Comparison of ENCODE assay signal across 11 cellular contexts in genomic region chr4:142265536-142265935, GRCh38.
DNase-seq lines count a peak whose midpoint lies in the region; ATAC-seq, FAIRE-seq and TF ChIP-seq lines count a peak whose summit lies in the region.
"Had no signal": no experiment of that assay in that cellular context is flagged by ENCODE, and none has a peak within 500 bp of the region (broad histone marks: within the 10 kb centered on the region; RNA-seq: fewer than 3 reads in every experiment).

No MANE protein-coding gene starts in this region.

- DNase-seq in AG10803 (ENCODE audit: low read depth) (peak; percentile 33), HS-27A (ENCODE audit: low read depth) (peak; percentile 69), astrocyte (ENCODE audit: low read depth) (peak; percentile 63), iris pigment epithelial cell (ENCODE audit: low read depth) (peak; percentile 72), NCI-H345 (lab: John Stamatoyannopoulos, UW) (no peak), middle frontal gyrus (ENCODE audit: extremely low spot score, low spot score) (no peak), NCI-H345 treated with DMSO at 0.1 percent for 48 hours (lab: John Stamatoyannopoulos, UW; ENCODE audit: unreplicated experiment) (no peak)
- DNase-seq: foreskin melanocyte, NCI-H524 treated with DMSO at 0.1 percent for 48 hours had no signal

- H3K4me3 Mint-ChIP-seq in astrocyte (ENCODE audit: unreplicated experiment) = no peak overlapping the region
- H3K4me3 Mint-ChIP-seq: neural progenitor cell had no signal

- peaks cover 16% of the 10 kb centered on the region for H3K4me1 Mint-ChIP-seq in astrocyte (ENCODE audit: low read depth, unreplicated experiment)

- H3K27me3 Mint-ChIP-seq in astrocyte (ENCODE audit: low read depth, unreplicated experiment) = no peaks in the 10 kb centered on the region

- H3K36me3 ChIP-seq in astrocyte (ENCODE audit: insufficient read depth, low read length) = no peaks in the 10 kb centered on the region
- H3K36me3 ChIP-seq: neural progenitor cell had no signal

- H3K9ac ChIP-seq in astrocyte (ENCODE audit: low read length) = peak overlapping the region; percentile 25
- H3K9ac ChIP-seq: neural progenitor cell had no signal

- no peak overlapping the region for H3K4me3 ChIP-seq in AG10803 (ENCODE audit: low read length)
- H3K4me3 ChIP-seq in astrocyte (ENCODE audit: insufficient read depth, low read depth, low read length) = no peak overlapping the region
- H3K4me3 ChIP-seq: neural progenitor cell had no signal

- no peak overlapping the region for H2AFZ ChIP-seq in astrocyte (ENCODE audit: low read depth, low read length)
- H2AFZ ChIP-seq: neural progenitor cell had no signal

- H3K4me1 ChIP-seq in astrocyte (ENCODE audit: insufficient read depth, low read length) = peaks cover 12% of the 10 kb centered on the region
- H3K4me1 ChIP-seq: neural progenitor cell had no signal

- peak overlapping the region; percentile 92 for H3K27ac Mint-ChIP-seq in astrocyte (ENCODE audit: unreplicated experiment)
- H3K27ac Mint-ChIP-seq: neural progenitor cell had no signal

- no peaks in the 10 kb centered on the region for H3K9me3 Mint-ChIP-seq in astrocyte (ENCODE audit: unreplicated experiment)
- H3K9me3 Mint-ChIP-seq: neural progenitor cell had no signal

- H3K9me3 ChIP-seq in astrocyte (ENCODE audit: insufficient read depth, low read depth, low read length) = no peaks in the 10 kb centered on the region

- TF ChIP-seq CTCF in AG10803 (conservative IDR thresholded peaks at IDR 0.05; ENCODE audit: low read length) (no peak), astrocyte (IDR thresholded peaks at IDR 0.05; ENCODE audit: insufficient read depth, low read depth, low read length) (no peak)

- H4K20me1 ChIP-seq in astrocyte (ENCODE audit: insufficient read depth, low read length) = no peaks in the 10 kb centered on the region

- H3K27ac ChIP-seq in astrocyte (ENCODE audit: low read depth, low read length) = peak overlapping the region; percentile 71
- H3K27ac ChIP-seq: neural progenitor cell had no signal

- H3K36me3 Mint-ChIP-seq in astrocyte (ENCODE audit: low read depth, unreplicated experiment) = no peaks in the 10 kb centered on the region
- H3K36me3 Mint-ChIP-seq: neural progenitor cell had no signal

- no peaks in the 10 kb centered on the region for H3K27me3 ChIP-seq in astrocyte (ENCODE audit: insufficient read depth, low read length)
- H3K27me3 ChIP-seq: neural progenitor cell had no signal

- FAIRE-seq in astrocyte (lab: Jason Lieb, UNC) = no peak

- no peak for ATAC-seq in GM19463 (IDR thresholded peaks at IDR 0.05; ENCODE audit: unreplicated experiment)

- H3K79me2 ChIP-seq in astrocyte (ENCODE audit: insufficient read depth, low read length) = no peaks in the 10 kb centered on the region

- H3K4me2 ChIP-seq in astrocyte (ENCODE audit: low read length) = peak overlapping the region; percentile 60
- H3K4me2 ChIP-seq: neural progenitor cell had no signal

Comparison
In these comparisons a context has a peak if more than half of its experiments do, and no peak if none do; other contexts are left out.
1. DNase-seq: peak in AG10803 (single experiment), HS-27A (single experiment), astrocyte (single experiment) and iris pigment epithelial cell (single experiment); none in NCI-H345 (single experiment), middle frontal gyrus (single experiment) and NCI-H345 treated with DMSO at 0.1 percent for 48 hours (single experiment).